ENCODE assay signal across 1 cellular context in the genomic region with DNA sequence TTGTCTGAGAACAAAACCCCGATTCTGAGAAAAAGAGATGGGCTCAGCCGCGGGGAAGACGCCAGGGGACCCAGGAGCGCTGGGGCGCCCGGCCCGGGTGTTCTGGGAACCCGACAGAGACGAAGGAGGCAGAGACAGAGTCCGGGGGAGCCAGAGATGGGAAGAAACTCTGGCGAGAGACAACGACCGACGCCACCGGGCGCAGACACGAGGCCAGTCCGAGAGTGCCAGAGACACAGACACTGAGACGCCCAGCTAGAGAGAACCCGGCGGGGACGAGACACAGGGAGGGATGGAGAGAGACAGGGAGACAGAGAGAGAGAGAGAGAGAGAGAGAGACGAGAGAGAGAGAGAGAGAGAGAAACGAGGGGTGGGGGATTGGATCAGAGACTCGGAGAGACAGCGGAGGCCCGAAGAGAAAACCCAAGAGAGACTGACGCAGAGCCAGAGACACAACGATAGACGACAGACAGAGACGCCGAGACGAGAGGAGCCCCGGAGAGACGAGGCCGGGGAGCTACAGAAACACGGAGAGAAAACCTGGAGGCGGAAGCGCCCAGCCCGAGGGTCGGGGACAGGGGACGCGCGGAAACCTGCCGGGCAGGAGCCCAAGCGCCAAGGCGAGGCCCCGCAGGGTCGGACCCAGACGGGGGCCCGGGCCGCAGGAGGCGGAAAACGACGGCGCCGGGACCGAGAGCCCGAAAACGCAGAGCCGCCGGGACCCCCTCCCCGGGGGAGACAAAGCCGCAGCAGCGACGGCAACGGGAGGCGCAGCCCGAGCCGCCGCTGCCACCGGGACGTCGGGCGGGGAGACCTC.
TF ChIP-seq lines count a peak whose summit lies in the region.

No MANE protein-coding gene starts in this region.

TF ChIP-seq in H1, 55 proteins besides CTCF, POLR2A, EP300 and RAD21:
- TF ChIP-seq CHD2 (IDR thresholded peaks at IDR 0.05; ENCODE audit: low read length) (no peak), PHF8 (conservative IDR thresholded peaks at IDR 0.05; ENCODE audit: low read depth, low read length) (no peak), SIRT6 (IDR thresholded peaks at IDR 0.05; ENCODE audit: low read length) (no peak), BACH1 (IDR thresholded peaks at IDR 0.05; ENCODE audit: low read length) (no peak), JUND (IDR thresholded peaks at IDR 0.05; ENCODE audit: low read length) (no peak), CBX5 (IDR thresholded peaks at IDR 0.05; ENCODE audit: low read depth, low read length) (no peak), CBX8 (IDR thresholded peaks at IDR 0.05; ENCODE audit: borderline replicate concordance, low read depth, low read length) (no peak), GABPA (IDR thresholded peaks at IDR 0.05; ENCODE audit: borderline replicate concordance, insufficient read depth, low read length) (no peak; the same call in 1 of the 2 replicates), EGR1 (IDR thresholded peaks at IDR 0.05; ENCODE audit: borderline replicate concordance, low read depth, low read length) (no peak), SP4 (IDR thresholded peaks at IDR 0.05; ENCODE audit: low read length) (no peak), CREB1 (IDR thresholded peaks at IDR 0.05) (no peak), YY1 (IDR thresholded peaks at IDR 0.05; ENCODE audit: low read depth, low read length) (no peak), TAF1 (IDR thresholded peaks at IDR 0.05; ENCODE audit: low read depth, low read length) (no peak), CEBPB (IDR thresholded peaks at IDR 0.05; ENCODE audit: low read depth, low read length) (no peak), HDAC6 (IDR thresholded peaks at IDR 0.05; ENCODE audit: low read depth, low read length) (no peak), SP1 (IDR thresholded peaks at IDR 0.05; ENCODE audit: low read depth, low read length) (no peak), CHD1 (IDR thresholded peaks at IDR 0.05; ENCODE audit: low read depth, low read length) (no peak), NRF1 (IDR thresholded peaks at IDR 0.05; ENCODE audit: low read depth, low read length) (no peak), RFX5 (IDR thresholded peaks at IDR 0.05; ENCODE audit: borderline replicate concordance, low read depth, low read length) (no peak), MAFK (IDR thresholded peaks at IDR 0.05; ENCODE audit: low read depth, low read length) (no peak), RXRA (IDR thresholded peaks at IDR 0.05; ENCODE audit: insufficient read depth, low read depth, low read length) (no peak), NANOG (IDR thresholded peaks at IDR 0.05; ENCODE audit: insufficient read depth, low read depth, low read length, poor library complexity, severe bottlenecking) (no peak), RNF2 (IDR thresholded peaks at IDR 0.05; ENCODE audit: borderline replicate concordance, low read depth, low read length, missing control alignments, poor library complexity, severe bottlenecking) (peak; percentile 98), KDM4A (IDR thresholded peaks at IDR 0.05; ENCODE audit: low read depth, low read length, severe bottlenecking) (no peak), EZH2 (IDR thresholded peaks at IDR 0.05; ENCODE audit: low read depth, low read length, severe bottlenecking) (peak; percentile 97), CTBP2 (IDR thresholded peaks at IDR 0.05; ENCODE audit: borderline replicate concordance, insufficient read depth, insufficient read length, low read length) (no peak), KDM1A (IDR thresholded peaks at IDR 0.05; ENCODE audit: borderline replicate concordance, low read length) (no peak), SUZ12 (IDR thresholded peaks at IDR 0.05; ENCODE audit: low read length) (peak; percentile 99), ASH2L (IDR thresholded peaks at IDR 0.05; ENCODE audit: low read length) (peak; percentile 62), SAP30 (IDR thresholded peaks at IDR 0.05; ENCODE audit: insufficient read depth, insufficient replicate concordance, low read length) (no peak), KDM5A (IDR thresholded peaks at IDR 0.05; ENCODE audit: low read length) (no peak), FOSL1 (IDR thresholded peaks at IDR 0.05; ENCODE audit: insufficient read depth, low read depth, low read length) (no peak), TBP (IDR thresholded peaks at IDR 0.05; ENCODE audit: low read depth, low read length) (no peak), SIN3A (conservative IDR thresholded peaks at IDR 0.05 in 1 of 2, IDR thresholded peaks at IDR 0.05 in 1 of 2; ENCODE audit: low read depth in 1 of 2, low read length in 2 of 2) (no peak), TAF7 (optimal IDR thresholded peaks at IDR 0.05; ENCODE audit: borderline replicate concordance, low read depth, low read length) (no peak), RBBP5 (IDR thresholded peaks at IDR 0.05; ENCODE audit: borderline replicate concordance, low read depth, low read length) (no peak), SIX5 (IDR thresholded peaks at IDR 0.05; ENCODE audit: low read depth, low read length) (no peak), GTF2F1 (IDR thresholded peaks at IDR 0.05; ENCODE audit: borderline replicate concordance, low read depth, low read length) (no peak)
- TF ChIP-seq, protein P1, sequence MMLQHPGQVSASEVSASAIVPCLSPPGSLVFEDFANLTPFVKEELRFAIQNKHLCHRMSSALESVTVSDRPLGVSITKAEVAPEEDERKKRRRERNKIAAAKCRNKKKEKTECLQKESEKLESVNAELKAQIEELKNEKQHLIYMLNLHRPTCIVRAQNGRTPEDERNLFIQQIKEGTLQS (IDR thresholded peaks at IDR 0.05; ENCODE audit: insufficient read depth, low read depth, low read length) = no peak
- TF ChIP-seq, protein P2, sequence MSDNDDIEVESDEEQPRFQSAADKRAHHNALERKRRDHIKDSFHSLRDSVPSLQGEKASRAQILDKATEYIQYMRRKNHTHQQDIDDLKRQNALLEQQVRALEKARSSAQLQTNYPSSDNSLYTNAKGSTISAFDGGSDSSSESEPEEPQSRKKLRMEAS (IDR thresholded peaks at IDR 0.05) = 0 out of 2 replicates have a peak, but pooled peaks have one; percentile 7
- TF ChIP-seq, protein P3, sequence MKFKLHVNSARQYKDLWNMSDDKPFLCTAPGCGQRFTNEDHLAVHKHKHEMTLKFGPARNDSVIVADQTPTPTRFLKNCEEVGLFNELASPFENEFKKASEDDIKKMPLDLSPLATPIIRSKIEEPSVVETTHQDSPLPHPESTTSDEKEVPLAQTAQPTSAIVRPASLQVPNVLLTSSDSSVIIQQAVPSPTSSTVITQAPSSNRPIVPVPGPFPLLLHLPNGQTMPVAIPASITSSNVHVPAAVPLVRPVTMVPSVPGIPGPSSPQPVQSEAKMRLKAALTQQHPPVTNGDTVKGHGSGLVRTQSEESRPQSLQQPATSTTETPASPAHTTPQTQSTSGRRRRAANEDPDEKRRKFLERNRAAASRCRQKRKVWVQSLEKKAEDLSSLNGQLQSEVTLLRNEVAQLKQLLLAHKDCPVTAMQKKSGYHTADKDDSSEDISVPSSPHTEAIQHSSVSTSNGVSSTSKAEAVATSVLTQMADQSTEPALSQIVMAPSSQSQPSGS (IDR thresholded peaks at IDR 0.05; ENCODE audit: low read length) = no peak
- TF ChIP-seq, protein P4, sequence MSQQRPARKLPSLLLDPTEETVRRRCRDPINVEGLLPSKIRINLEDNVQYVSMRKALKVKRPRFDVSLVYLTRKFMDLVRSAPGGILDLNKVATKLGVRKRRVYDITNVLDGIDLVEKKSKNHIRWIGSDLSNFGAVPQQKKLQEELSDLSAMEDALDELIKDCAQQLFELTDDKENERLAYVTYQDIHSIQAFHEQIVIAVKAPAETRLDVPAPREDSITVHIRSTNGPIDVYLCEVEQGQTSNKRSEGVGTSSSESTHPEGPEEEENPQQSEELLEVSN (IDR thresholded peaks at IDR 0.05) = no peak
